In genomic region chr2:235940330-235940729, GRCh38 we compare ENCODE assay signal across 11 cellular contexts.
DNase-seq lines count a peak whose midpoint lies in the region; ATAC-seq, FAIRE-seq and TF ChIP-seq lines count a peak whose summit lies in the region.
"Had no signal": no experiment of that assay in that cellular context is flagged by ENCODE, and none has a peak within 500 bp of the region (broad histone marks: within the 10 kb centered on the region; RNA-seq: fewer than 3 reads in every experiment).

No MANE protein-coding gene starts in this region.

- no peak overlapping the region for H3K9ac ChIP-seq in endodermal cell (ENCODE audit: extremely low read depth, low read length, poor library complexity, severe bottlenecking)

- POLR2A ChIA-PET in AG04450 (lab: Yijun Ruan, JAX) = no interaction called here

- H3K36me3 Mint-ChIP-seq in endodermal cell (ENCODE audit: low read depth) = peaks cover 24% of the 10 kb centered on the region

- no peaks in the 10 kb centered on the region for H3K4me1 Mint-ChIP-seq in endodermal cell

- CTCF ChIA-PET in AG04450 (lab: Charles Lee) = interaction anchor here (1.8 kb wide), 1 partner anchor 194 kb away, joined by 5 read pairs; no protein-coding TSS in a partner anchor

- no peaks in the 10 kb centered on the region for H3K27me3 ChIP-seq in AG04450 (ENCODE audit: control insufficient read depth, insufficient read depth, low read length)
- H3K27me3 ChIP-seq in endodermal cell (ENCODE audit: control insufficient read depth, insufficient read depth, low read length, poor library complexity, severe bottlenecking) = no peaks in the 10 kb centered on the region

- H3K27me3 Mint-ChIP-seq in endodermal cell (ENCODE audit: insufficient read depth) = no peaks in the 10 kb centered on the region

- 60 to 82% methylated on average over 8 of the region's 8 CpGs for WGBS in endodermal cell (ENCODE audit: insufficient coverage in 1 of 2, insufficient read length in 1 of 2), 2 experiments
- 54 to 57% methylated on average over 6 to 8 of the region's 8 CpGs for WGBS in mesodermal cell (ENCODE audit: insufficient coverage in 2 of 2), 2 experiments

- H3K4me3 Mint-ChIP-seq in endodermal cell = no peak overlapping the region
- H3K4me3 Mint-ChIP-seq: activated T-cell treated with anti-CD3 and anti-CD28 coated beads, Interleukin-2, amount 50 U/mL, for 24 hours had no signal

- H3K27ac ChIP-seq in AG04450 (ENCODE audit: low read depth, low read length) (peak overlapping the region; percentile 77), endodermal cell (ENCODE audit: low read depth, low read length) (peak overlapping the region; percentile 38), mesodermal cell (ENCODE audit: low read depth, low read length, severe bottlenecking) (peak overlapping the region; percentile 67)
- H3K27ac ChIP-seq: C4-2B, PC-9 had no signal

- FAIRE-seq in D721Med (lab: Jason Lieb, UNC) = no peak

- TF ChIP-seq CTCF in AG04450 (IDR thresholded peaks at IDR 0.05; ENCODE audit: low read depth, low read length) (no peak), endodermal cell (conservative IDR thresholded peaks at IDR 0.05) (no peak), D721Med (IDR thresholded peaks at IDR 0.05; ENCODE audit: insufficient read depth, missing control alignments) (no peak)

- no peak overlapping the region for H3K27ac Mint-ChIP-seq in endodermal cell
- H3K27ac Mint-ChIP-seq: activated T-cell treated with anti-CD3 and anti-CD28 coated beads, Interleukin-2, amount 50 U/mL, for 24 hours had no signal

- peaks cover 1% of the 10 kb centered on the region for H3K9me3 Mint-ChIP-seq in endodermal cell

- H3K4me3 ChIP-seq in AG04450 (ENCODE audit: low read depth, low read length) (no peak overlapping the region), endodermal cell (ENCODE audit: low read length) (no peak overlapping the region), mesodermal cell (ENCODE audit: extremely low read depth, insufficient read depth, low read length, poor library complexity, severe bottlenecking) (no peak overlapping the region)
- H3K4me3 ChIP-seq: PC-9 had no signal

- H3K4me1 ChIP-seq in endodermal cell (ENCODE audit: control insufficient read depth, insufficient read depth, low read length) = no peaks in the 10 kb centered on the region
- H3K4me1 ChIP-seq in mesodermal cell (ENCODE audit: control insufficient read depth, insufficient read depth, low read length, poor library complexity, severe bottlenecking) = peaks cover 19% of the 10 kb centered on the region

- peaks cover 7% of the 10 kb centered on the region for H3K36me3 ChIP-seq in endodermal cell (ENCODE audit: control insufficient read depth, insufficient read depth, low read length)
- H3K36me3 ChIP-seq in mesodermal cell (ENCODE audit: control insufficient read depth, insufficient read depth, low read length) = peaks cover 20% of the 10 kb centered on the region

- no peak for ATAC-seq in HG02759 (IDR thresholded peaks at IDR 0.05; ENCODE audit: unreplicated experiment)

- peak; percentile 84 for DNase-seq in AG04450 (ENCODE audit: low read depth, low spot score)
- DNase-seq in NOMO-1 treated with DMSO at 0.1 percent for 48 hours (lab: John Stamatoyannopoulos, UW; ENCODE audit: unreplicated experiment) = peak; percentile 25
- DNase-seq in endodermal cell = no peak
- DNase-seq in NCI-H2107 (lab: John Stamatoyannopoulos, UW) = no peak
- no peak for DNase-seq in D721Med (ENCODE audit: insufficient read length, low spot score)
- no peak for DNase-seq in LoVo (ENCODE audit: low spot score)
- DNase-seq: activated T-cell treated with anti-CD3 and anti-CD28 coated beads, Interleukin-2, amount 50 U/mL, for 24 hours had no signal

- H3K9me3 ChIP-seq in AG04450 (ENCODE audit: control insufficient read depth, insufficient read depth, low read length) = peaks cover 5% of the 10 kb centered on the region; the same call in 1 of the 2 replicates
- H3K9me3 ChIP-seq in endodermal cell (ENCODE audit: control insufficient read depth, low read length) = peaks cover 11% of the 10 kb centered on the region
- peaks cover 8% of the 10 kb centered on the region for H3K9me3 ChIP-seq in mesodermal cell (ENCODE audit: control insufficient read depth, low read length)

Comparison
In these comparisons a context has a peak if more than half of its experiments do, and no peak if none do; other contexts are left out.
1. DNase-seq: peak in AG04450 (single experiment) and NOMO-1 treated with DMSO at 0.1 percent for 48 hours (single experiment); none in endodermal cell (single experiment), NCI-H2107 (single experiment), D721Med (single experiment) and LoVo (single experiment).
2. Peak in every context shown above with its lines, with median percentiles within 50 percentile points of each other: H3K27ac ChIP-seq.